ENCODE assay signal across 14 cellular contexts in the genomic region with DNA sequence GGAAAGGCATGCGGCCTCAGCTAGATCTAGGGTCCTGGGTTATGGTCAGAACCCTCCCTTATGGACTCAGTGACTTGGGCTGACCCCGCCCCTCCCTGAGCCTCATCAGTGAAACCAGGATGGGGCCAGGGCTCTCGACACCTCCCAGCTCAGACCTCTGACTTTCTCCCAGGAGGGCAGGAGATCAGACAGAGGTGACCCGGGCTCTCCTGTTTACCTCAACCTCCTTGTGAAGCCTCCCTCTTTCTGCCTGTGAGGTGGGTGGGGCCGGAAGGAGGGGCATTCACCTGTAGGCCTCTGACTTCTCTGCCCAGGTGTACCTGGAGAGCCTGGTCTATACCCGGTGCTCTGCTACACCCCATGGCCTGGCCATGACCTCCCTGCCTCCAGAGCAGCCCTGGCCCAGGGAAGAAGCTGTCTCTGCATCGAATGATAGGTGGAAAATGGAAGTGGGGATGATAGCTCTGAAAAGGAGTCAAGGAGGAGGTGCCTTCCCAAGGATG. TPM values are rescaled to one million over a fixed set of nuclear protein-coding genes. Genes with fewer than 3 reads are reported as not detected.
A peak's percentile ranks its signal among the peaks of the same experiment; 100 is the strongest.
DNase-seq lines count a peak whose midpoint lies in the region; ATAC-seq and TF ChIP-seq lines count a peak whose summit lies in the region.
"Not testable (repeated sequence)": the region's sequence is repeated elsewhere in the genome, so short reads cannot be mapped to it uniquely, and the experiment has no call there.
"Had no signal": no experiment of that assay in that cellular context is flagged by ENCODE, and none has a peak within 500 bp of the region (broad histone marks: within the 10 kb centered on the region; RNA-seq: fewer than 3 reads in every experiment).

No MANE protein-coding gene starts in this region.

- H3K4me1 ChIP-seq in Karpas-422 (ENCODE audit: low read length); endodermal cell (ENCODE audit: control insufficient read depth, insufficient read depth, low read length); neural progenitor cell: not testable (repeated sequence)

- H3K9me2 ChIP-seq in Karpas-422 (replicated peaks; ENCODE audit: insufficient read depth, low read length): not testable (repeated sequence)

- not testable (repeated sequence) for H3K4me1 Mint-ChIP-seq in endodermal cell; neural progenitor cell; stimulated activated effector memory CD8-positive, alpha-beta T cell treated with anti-CD3 and anti-CD28 coated beads, Interleukin-12 subunit alpha, Interleukin-12 subunit beta, amount 100 ng/mL, for 72 hours

- not testable (repeated sequence) for H3F3A ChIP-seq in neural progenitor cell (ENCODE audit: low read depth)

- H3K9me3 ChIP-seq in Karpas-422 (ENCODE audit: low read length); endodermal cell (ENCODE audit: control insufficient read depth, low read length); neural progenitor cell (ENCODE audit: low read depth): not testable (repeated sequence)

- not testable (repeated sequence) for H3K79me2 ChIP-seq in Karpas-422 (ENCODE audit: low read length); neural progenitor cell (ENCODE audit: low read depth)

- DNase-seq in Karpas-422: peak; percentile 19
- DNase-seq in activated effector memory CD4-positive, alpha-beta T cell treated with anti-CD3 and anti-CD28 coated beads, Interleukin-2, amount 50 U/mL, for 16 hours: peak; percentile 13
- not testable (repeated sequence) for DNase-seq in endodermal cell; neural progenitor cell (ENCODE audit: low spot score); stimulated activated effector memory CD8-positive, alpha-beta T cell treated with anti-CD3 and anti-CD28 coated beads, Interleukin-12 subunit alpha, Interleukin-12 subunit beta, amount 100 ng/mL, for 72 hours (ENCODE audit: low spot score in 2 of 2)

- not testable (repeated sequence) for H4K20me1 ChIP-seq in Karpas-422 (ENCODE audit: insufficient read depth, low read depth, low read length); neural progenitor cell (ENCODE audit: low read depth)

- H3K4me2 ChIP-seq in Karpas-422 (ENCODE audit: low read depth, low read length, poor library complexity, severe bottlenecking); neural progenitor cell: not testable (repeated sequence)

- H2AFZ ChIP-seq in Karpas-422 (ENCODE audit: low read length); neural progenitor cell (replicated peaks): not testable (repeated sequence)

- peak overlapping the region; percentile 40 for H3K27ac Mint-ChIP-seq in endodermal cell
- H3K27ac Mint-ChIP-seq in neural progenitor cell: peak overlapping the region; percentile 79
- peak overlapping the region; percentile 68 for H3K27ac Mint-ChIP-seq in stimulated activated effector memory CD8-positive, alpha-beta T cell treated with anti-CD3 and anti-CD28 coated beads, Interleukin-12 subunit alpha, Interleukin-12 subunit beta, amount 100 ng/mL, for 72 hours

- ATAC-seq in stimulated activated effector memory CD8-positive, alpha-beta T cell treated with anti-CD3 and anti-CD28 coated beads, Interleukin-12 subunit alpha, Interleukin-12 subunit beta, amount 100 ng/mL, for 72 hours: not testable (repeated sequence)

- 86 to 100% methylated on average over 4 to 7 of the region's 7 CpGs for WGBS in endodermal cell (ENCODE audit: insufficient coverage in 1 of 2, insufficient read length in 1 of 2), 2 experiments

- not testable (repeated sequence) for H3K36me3 ChIP-seq in Karpas-422 (ENCODE audit: insufficient read depth, low read length); endodermal cell (ENCODE audit: control insufficient read depth, insufficient read depth, low read length); neural progenitor cell

- not testable (repeated sequence) for H3K4me3 ChIP-seq in Karpas-422 (ENCODE audit: low read length); endodermal cell (ENCODE audit: low read length); neural progenitor cell

- not testable (repeated sequence) for H3K9ac ChIP-seq in Karpas-422 (ENCODE audit: low read length); endodermal cell (ENCODE audit: extremely low read depth, low read length, poor library complexity, severe bottlenecking); neural progenitor cell

- not testable (repeated sequence) for H3K36me3 Mint-ChIP-seq in endodermal cell (ENCODE audit: low read depth); neural progenitor cell; stimulated activated effector memory CD8-positive, alpha-beta T cell treated with anti-CD3 and anti-CD28 coated beads, Interleukin-12 subunit alpha, Interleukin-12 subunit beta, amount 100 ng/mL, for 72 hours

- not testable (repeated sequence) for TF ChIP-seq CTCF in endodermal cell (conservative IDR thresholded peaks at IDR 0.05); neural progenitor cell (IDR thresholded peaks at IDR 0.05)

- not testable (repeated sequence) for H3K4me3 Mint-ChIP-seq in endodermal cell; neural progenitor cell; stimulated activated effector memory CD8-positive, alpha-beta T cell treated with anti-CD3 and anti-CD28 coated beads, Interleukin-12 subunit alpha, Interleukin-12 subunit beta, amount 100 ng/mL, for 72 hours

- not testable (repeated sequence) for H3K27me3 ChIP-seq in Karpas-422 (ENCODE audit: low read length); endodermal cell (ENCODE audit: control insufficient read depth, insufficient read depth, low read length, poor library complexity, severe bottlenecking); neural progenitor cell

- H3K27ac ChIP-seq in Karpas-422 (ENCODE audit: low read length); endodermal cell (ENCODE audit: low read depth, low read length); neural progenitor cell: not testable (repeated sequence)

- H3K27me3 Mint-ChIP-seq in endodermal cell (ENCODE audit: insufficient read depth); neural progenitor cell (ENCODE audit: insufficient read depth, low read depth): not testable (repeated sequence)

- not testable (repeated sequence) for H3K9me3 Mint-ChIP-seq in endodermal cell; neural progenitor cell; stimulated activated effector memory CD8-positive, alpha-beta T cell treated with anti-CD3 and anti-CD28 coated beads, Interleukin-12 subunit alpha, Interleukin-12 subunit beta, amount 100 ng/mL, for 72 hours

RNA-seq across cellular contexts. Expression of a gene that starts 25.4 kb away (rescaled TPM):
- not detected in 2 replicates for total RNA-seq in Karpas-422 (2014; rRNA removed; shearing (Covaris generic); ENCODE audit: low replicate concordance)
- not detected for total RNA-seq in endodermal cell
- not detected for polyA plus RNA-seq in endodermal cell (2013, experiment 1 of 2)
- not detected for polyA plus RNA-seq in endodermal cell (2013, experiment 2 of 2)
- not detected in 2 replicates for total RNA-seq in neural progenitor cell (ENCODE audit: low replicate concordance)
- total RNA-seq: A673; CD4-positive, alpha-beta memory T cell; CD4-positive, CD25-positive, alpha-beta regulatory T cell; CD8-positive, alpha-beta memory T cell; Daoy; G401; GM12878 had no signal
- polyA plus RNA-seq: AG04450; CD14-positive monocyte; CD4-positive, alpha-beta memory T cell; CD4-positive, CD25-positive, alpha-beta regulatory T cell; CD8-positive, alpha-beta memory T cell; GM12878 had no signal

RNA-seq across cellular contexts. Expression of a gene that starts 56.9 kb away (rescaled TPM):
- total RNA-seq in Karpas-422 (2014; rRNA removed; shearing (Covaris generic); ENCODE audit: low replicate concordance): 0.51 TPM in 1 of 2 replicates, not detected in the other
- not detected for total RNA-seq in endodermal cell
- polyA plus RNA-seq in endodermal cell (2013, experiment 1 of 2): not detected
- not detected for polyA plus RNA-seq in endodermal cell (2013, experiment 2 of 2)
- total RNA-seq in neural progenitor cell (ENCODE audit: low replicate concordance): not detected in 2 replicates
- total RNA-seq: A673; CD4-positive, CD25-positive, alpha-beta regulatory T cell; Daoy; G401 had no signal
- polyA plus RNA-seq: AG04450; CD14-positive monocyte; CD4-positive, alpha-beta memory T cell; CD8-positive, alpha-beta memory T cell had no signal

RNA-seq across cellular contexts. Expression of a gene that starts 56.9 kb away (rescaled TPM):
- 17.0 and 27.9 TPM in 2 replicates for total RNA-seq in Karpas-422 (2014; rRNA removed; shearing (Covaris generic); ENCODE audit: low replicate concordance)
- total RNA-seq in endodermal cell (10 to 100 TPM; 36.4 to 41.7 TPM), neural progenitor cell (ENCODE audit: low replicate concordance) (54.1 and 57.5 TPM in 2 replicates)
- polyA plus RNA-seq in endodermal cell (2013, experiment 1 of 2): 42.9 TPM
- 40.5 TPM for polyA plus RNA-seq in endodermal cell (2013, experiment 2 of 2)
